In genomic region chr22:41361716-41362310, GRCh38 we compare ENCODE assay signal across 2 cellular contexts.
TF ChIP-seq lines count a peak whose summit lies in the region.

No MANE protein-coding gene starts in this region.

TF ChIP-seq in K562, 482 proteins besides CTCF, POLR2A, EP300 and RAD21:
- TF ChIP-seq ZNF311 (CRISPR knock-in tag; IDR thresholded peaks at IDR 0.05) (no peak), ATF3 (IDR thresholded peaks at IDR 0.05) (peak; percentile 29; the same call in 1 of the 2 replicates), ATF3 (CRISPR knock-in tag; conservative IDR thresholded peaks at IDR 0.05) (no peak), FOSL1 (tag; conservative IDR thresholded peaks at IDR 0.05) (0 out of 2 replicates have a peak, but pooled peaks have one; percentile 20), AFF1 (IDR thresholded peaks at IDR 0.05; ENCODE audit: low read depth in 1 of 2, partially characterized antibody in 2 of 2) (no peak), NONO (IDR thresholded peaks at IDR 0.05; ENCODE audit: low read depth in 2 of 2, low read length in 1 of 2) (no peak)

TF ChIP-seq in GM12891, 5 proteins besides CTCF, POLR2A, EP300 and RAD21:
- TF ChIP-seq POLR2AphosphoS5 (IDR thresholded peaks at IDR 0.05; ENCODE audit: low read depth, low read length) (no peak), TAF1 (IDR thresholded peaks at IDR 0.05; ENCODE audit: low read depth, low read length) (no peak), POU2F2 (IDR thresholded peaks at IDR 0.05; ENCODE audit: low read depth, low read length) (no peak), SPI1 (IDR thresholded peaks at IDR 0.05; ENCODE audit: low read depth, low read length) (no peak), PAX5 (IDR thresholded peaks at IDR 0.05; ENCODE audit: insufficient read depth, low read length, severe bottlenecking) (no peak)
